ENCODE assay signal across 3 cellular contexts in genomic region chr7:153010416-153010815, GRCh38.
TF ChIP-seq lines count a peak whose summit lies in the region.

No MANE protein-coding gene starts in this region.

TF ChIP-seq in IMR-90, 13 proteins besides CTCF, POLR2A, EP300 and RAD21:
- TF ChIP-seq SMC3 (IDR thresholded peaks at IDR 0.05; ENCODE audit: low read depth, low read length) (no peak), RCOR1 (IDR thresholded peaks at IDR 0.05; ENCODE audit: insufficient replicate concordance, low read length) (no peak), CHD1 (IDR thresholded peaks at IDR 0.05; ENCODE audit: low read depth, low read length) (no peak), CEBPB (IDR thresholded peaks at IDR 0.05; ENCODE audit: low read depth, low read length) (no peak), MAFK (IDR thresholded peaks at IDR 0.05; ENCODE audit: low read depth, low read length) (no peak), BHLHE40 (IDR thresholded peaks at IDR 0.05; ENCODE audit: low read depth, low read length) (no peak), FOS (IDR thresholded peaks at IDR 0.05; ENCODE audit: low read depth, low read length) (no peak), RFX5 (IDR thresholded peaks at IDR 0.05; ENCODE audit: low read depth, low read length) (no peak), NFE2L2 (IDR thresholded peaks at IDR 0.05; ENCODE audit: low read depth, low read length) (no peak), MXI1 (IDR thresholded peaks at IDR 0.05; ENCODE audit: borderline replicate concordance, low read depth, low read length) (no peak), MAZ (IDR thresholded peaks at IDR 0.05; ENCODE audit: borderline replicate concordance, low read depth, low read length) (no peak)
- TF ChIP-seq, protein P1, sequence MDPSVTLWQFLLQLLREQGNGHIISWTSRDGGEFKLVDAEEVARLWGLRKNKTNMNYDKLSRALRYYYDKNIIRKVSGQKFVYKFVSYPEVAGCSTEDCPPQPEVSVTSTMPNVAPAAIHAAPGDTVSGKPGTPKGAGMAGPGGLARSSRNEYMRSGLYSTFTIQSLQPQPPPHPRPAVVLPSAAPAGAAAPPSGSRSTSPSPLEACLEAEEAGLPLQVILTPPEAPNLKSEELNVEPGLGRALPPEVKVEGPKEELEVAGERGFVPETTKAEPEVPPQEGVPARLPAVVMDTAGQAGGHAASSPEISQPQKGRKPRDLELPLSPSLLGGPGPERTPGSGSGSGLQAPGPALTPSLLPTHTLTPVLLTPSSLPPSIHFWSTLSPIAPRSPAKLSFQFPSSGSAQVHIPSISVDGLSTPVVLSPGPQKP (IDR thresholded peaks at IDR 0.05; ENCODE audit: borderline replicate concordance, low read depth, low read length) = no peak
- TF ChIP-seq, protein P2, sequence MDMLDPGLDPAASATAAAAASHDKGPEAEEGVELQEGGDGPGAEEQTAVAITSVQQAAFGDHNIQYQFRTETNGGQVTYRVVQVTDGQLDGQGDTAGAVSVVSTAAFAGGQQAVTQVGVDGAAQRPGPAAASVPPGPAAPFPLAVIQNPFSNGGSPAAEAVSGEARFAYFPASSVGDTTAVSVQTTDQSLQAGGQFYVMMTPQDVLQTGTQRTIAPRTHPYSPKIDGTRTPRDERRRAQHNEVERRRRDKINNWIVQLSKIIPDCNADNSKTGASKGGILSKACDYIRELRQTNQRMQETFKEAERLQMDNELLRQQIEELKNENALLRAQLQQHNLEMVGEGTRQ (IDR thresholded peaks at IDR 0.05; ENCODE audit: low read depth, low read length) = no peak

TF ChIP-seq in WTC11, 78 proteins besides CTCF, POLR2A, EP300 and RAD21:
- TF ChIP-seq RELA (CRISPR knock-in tag; IDR thresholded peaks at IDR 0.05; ENCODE audit: borderline replicate concordance) (no peak), AR (CRISPR knock-in tag; IDR thresholded peaks at IDR 0.05) (no peak), ZNF317 (CRISPR knock-in tag; IDR thresholded peaks at IDR 0.05; ENCODE audit: borderline replicate concordance, low read depth) (peak; percentile 77), GTF2I (CRISPR knock-in tag; conservative IDR thresholded peaks at IDR 0.05) (no peak)
- TF ChIP-seq, protein P3, sequence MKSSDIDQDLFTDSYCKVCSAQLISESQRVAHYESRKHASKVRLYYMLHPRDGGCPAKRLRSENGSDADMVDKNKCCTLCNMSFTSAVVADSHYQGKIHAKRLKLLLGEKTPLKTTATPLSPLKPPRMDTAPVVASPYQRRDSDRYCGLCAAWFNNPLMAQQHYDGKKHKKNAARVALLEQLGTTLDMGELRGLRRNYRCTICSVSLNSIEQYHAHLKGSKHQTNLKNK (CRISPR knock-in tag; IDR thresholded peaks at IDR 0.05) = no peak

TF ChIP-seq in H1, 55 proteins besides CTCF, POLR2A, EP300 and RAD21:
- TF ChIP-seq TBP (IDR thresholded peaks at IDR 0.05; ENCODE audit: low read depth, low read length) (no peak), HDAC6 (IDR thresholded peaks at IDR 0.05; ENCODE audit: low read depth, low read length) (no peak), SIN3A (conservative IDR thresholded peaks at IDR 0.05 in 1 of 2, IDR thresholded peaks at IDR 0.05 in 1 of 2; ENCODE audit: low read depth in 1 of 2, low read length in 2 of 2) (no peak)
TF ChIP-seq in H1: peak in this region for 0.
